Comparison of ENCODE assay signal across 8 cellular contexts in the genomic region with DNA sequence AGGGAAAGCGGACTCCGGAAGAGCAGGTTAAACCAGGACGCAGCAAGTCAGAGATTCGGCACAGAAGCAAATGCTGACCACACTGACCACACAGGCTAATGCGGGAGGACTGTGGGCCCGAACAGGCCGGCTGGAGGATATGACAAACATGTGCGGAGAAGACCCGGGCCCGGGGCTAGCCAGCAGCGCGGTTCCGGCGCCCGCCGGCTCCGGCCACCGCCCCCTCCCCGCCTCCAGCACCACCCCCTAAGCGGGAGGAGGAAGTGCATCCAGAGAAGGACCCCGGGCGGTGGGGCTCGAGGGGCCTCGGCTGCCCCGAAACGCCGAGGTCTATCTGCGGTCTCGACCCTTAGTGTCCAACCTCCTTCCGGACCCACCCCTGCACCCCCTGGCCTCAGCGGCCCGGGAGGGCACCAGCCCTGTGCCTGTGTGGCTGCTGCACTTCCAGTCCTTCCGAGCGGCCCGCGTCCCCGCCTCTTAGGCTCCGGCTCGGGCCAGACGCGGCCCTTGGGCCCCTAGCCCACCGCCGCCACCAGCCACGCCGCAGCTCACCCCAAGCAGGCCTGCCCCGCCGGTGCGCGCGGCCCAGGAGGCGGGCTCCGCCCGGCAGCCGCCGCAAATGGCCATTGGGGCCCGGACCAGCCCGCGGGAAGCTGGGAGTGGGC. TPM values are rescaled to one million over a fixed set of nuclear protein-coding genes. Genes with fewer than 3 reads are reported as not detected.
DNase-seq lines count a peak whose midpoint lies in the region; ATAC-seq and TF ChIP-seq lines count a peak whose summit lies in the region.

No MANE protein-coding gene starts in this region.

- H3K4me3 ChIP-seq in CD4-positive, alpha-beta memory T cell (ENCODE audit: low read length in 2 of 2) = peak overlapping the region; percentile 67 to 80
- H3K4me3 ChIP-seq in prostate gland = peak overlapping the region; percentile 82 to 84

- peak overlapping the region; percentile 74 for H3K27ac ChIP-seq in CD4-positive, alpha-beta memory T cell (ENCODE audit: low read depth, low read length)
- peak overlapping the region; percentile 85 to 91 for H3K27ac ChIP-seq in prostate gland

- intact Hi-C loops in CD4-positive, alpha-beta memory T cell (cut with micrococcal nuclease) = loop anchor here (1.0 to 10.0 kb wide), 3 partner anchors 321 to 774 kb away; a partner anchor contains a TSS
- intact Hi-C loops in left ventricle myocardium superior (cut with micrococcal nuclease) (no loop called here), prostate gland (cut with DNase I) (loop anchor here (5.0 kb wide), 1 partner anchor 144 kb away; no protein-coding TSS in a partner anchor)

- POLR2A ChIA-PET in CD4-positive, alpha-beta memory T cell (lab: Charles Lee; ENCODE audit: partially characterized antibody) = interaction anchor here (1.1 to 6.9 kb wide), 5 partner anchors 14 to 137 kb away, joined by 3 to 80 read pairs (median 4); no protein-coding TSS in a partner anchor

- in situ Hi-C loops in SK-MEL-5 (cut with HindIII; ENCODE audit: low pct_unique_long_range_greater_than_20kb, low sequenced_read_pairs) = no loop called here

- TF ChIP-seq POLR2A in prostate gland (IDR thresholded peaks at IDR 0.05) = no peak

- H3K27ac Mint-ChIP-seq in CD4-positive, alpha-beta memory T cell = peak overlapping the region; percentile 91 to 98 (median 96)

- peaks cover 27% of the 10 kb centered on the region for H3K4me1 ChIP-seq in CD4-positive, alpha-beta memory T cell (ENCODE audit: insufficient read depth, low read length)
- peaks cover 4% of the 10 kb centered on the region for H3K4me1 ChIP-seq in prostate gland (replicated peaks)

- no peaks in the 10 kb centered on the region for H3K27me3 ChIP-seq in CD4-positive, alpha-beta memory T cell (ENCODE audit: insufficient read depth, low read length)
- H3K27me3 ChIP-seq in prostate gland (replicated peaks; ENCODE audit: insufficient read depth) = no peaks in the 10 kb centered on the region

- H3K36me3 Mint-ChIP-seq in CD4-positive, alpha-beta memory T cell = peaks cover 0 to 18% of the 10 kb centered on the region in 2 donors

- CTCF ChIA-PET in CD4-positive, alpha-beta memory T cell (lab: Charles Lee; ENCODE audit: partially characterized antibody) = interaction anchor here (1.0 to 1.5 kb wide), 4 partner anchors 9 to 144 kb away, joined by 3 to 7 read pairs (median 4); no protein-coding TSS in a partner anchor

- H3K27me3 Mint-ChIP-seq in CD4-positive, alpha-beta memory T cell = no peaks in the 10 kb centered on the region

- H3K9me3 Mint-ChIP-seq in CD4-positive, alpha-beta memory T cell = no peaks in the 10 kb centered on the region

- no peaks in the 10 kb centered on the region for H3K9me3 ChIP-seq in CD4-positive, alpha-beta memory T cell (ENCODE audit: control insufficient read depth in 1 of 2, low read length in 2 of 2)
- no peaks in the 10 kb centered on the region for H3K9me3 ChIP-seq in prostate gland

- peak overlapping the region; percentile 90 to 97 (median 96) for H3K4me3 Mint-ChIP-seq in CD4-positive, alpha-beta memory T cell

- no peak for TF ChIP-seq CTCF in prostate gland (IDR thresholded peaks at IDR 0.05)

- peak in 3 of 5 donors; percentile 30 to 50 (median 45) for DNase-seq in CD4-positive, alpha-beta memory T cell
- DNase-seq in SK-MEL-5 (ENCODE audit: low read depth, low spot score) = peak; percentile 32
- DNase-seq in amniotic stem cell (lab: John Stamatoyannopoulos, UW) = peak; percentile 12
- peak; percentile 70 for DNase-seq in left ventricle myocardium superior
- DNase-seq in prostate gland (ENCODE audit: low spot score) = peak; percentile 46
- no peak for DNase-seq in mesenteric fat pad (ENCODE audit: low spot score)

- under 1% methylated on average over 46 of the region's 58 CpGs for WGBS in prostate gland

- peak; percentile 32 for ATAC-seq in GM19397 (IDR thresholded peaks at IDR 0.05; ENCODE audit: unreplicated experiment)
- peak; percentile 14 for ATAC-seq in HG03571 (IDR thresholded peaks at IDR 0.05; ENCODE audit: unreplicated experiment)
- peak; percentile 90 for ATAC-seq in left ventricle myocardium superior

- H3K36me3 ChIP-seq in CD4-positive, alpha-beta memory T cell (ENCODE audit: insufficient read depth, low read length) = no peaks in the 10 kb centered on the region
- no peaks in the 10 kb centered on the region for H3K36me3 ChIP-seq in prostate gland

- peaks cover 17 to 45% (median 28%) of the 10 kb centered on the region in 4 donors for H3K4me1 Mint-ChIP-seq in CD4-positive, alpha-beta memory T cell

RNA-seq across cellular contexts. Expression of a gene that starts 2.1 kb away (rescaled TPM):
- 1 to 10 TPM; 3.3 to 3.4 TPM for total RNA-seq in CD4-positive, alpha-beta memory T cell
- 1 to 10 TPM; 1.1 to 1.3 TPM for polyA plus RNA-seq in CD4-positive, alpha-beta memory T cell
- 7.8 and 8.9 TPM in 2 replicates for total RNA-seq in SK-MEL-5 (2014; rRNA removed; shearing (Covaris generic))
- polyA plus RNA-seq in SK-MEL-5 (2015; cell fraction: cytosol; rRNA removed) = 10.0 and 12.2 TPM in 2 replicates
- 11.0 and 15.1 TPM in 2 replicates for polyA plus RNA-seq in SK-MEL-5 (2015; cell fraction: nucleus; rRNA removed)
- 1.0 TPM for total RNA-seq in left ventricle myocardium superior
- total RNA-seq in prostate gland = 1 to 10 TPM; 1.3 to 1.6 TPM
- total RNA-seq in mesenteric fat pad = 6.9 TPM

Comparison
In these comparisons a context has a peak if more than half of its experiments do, and no peak if none do; other contexts are left out.
1. ATAC-seq: peak in every context shown above with its lines; median percentile 90 in left ventricle myocardium superior; 32 in GM19397; 14 in HG03571.